Comparison of ENCODE assay signal across 1 cellular context in the genomic region with DNA sequence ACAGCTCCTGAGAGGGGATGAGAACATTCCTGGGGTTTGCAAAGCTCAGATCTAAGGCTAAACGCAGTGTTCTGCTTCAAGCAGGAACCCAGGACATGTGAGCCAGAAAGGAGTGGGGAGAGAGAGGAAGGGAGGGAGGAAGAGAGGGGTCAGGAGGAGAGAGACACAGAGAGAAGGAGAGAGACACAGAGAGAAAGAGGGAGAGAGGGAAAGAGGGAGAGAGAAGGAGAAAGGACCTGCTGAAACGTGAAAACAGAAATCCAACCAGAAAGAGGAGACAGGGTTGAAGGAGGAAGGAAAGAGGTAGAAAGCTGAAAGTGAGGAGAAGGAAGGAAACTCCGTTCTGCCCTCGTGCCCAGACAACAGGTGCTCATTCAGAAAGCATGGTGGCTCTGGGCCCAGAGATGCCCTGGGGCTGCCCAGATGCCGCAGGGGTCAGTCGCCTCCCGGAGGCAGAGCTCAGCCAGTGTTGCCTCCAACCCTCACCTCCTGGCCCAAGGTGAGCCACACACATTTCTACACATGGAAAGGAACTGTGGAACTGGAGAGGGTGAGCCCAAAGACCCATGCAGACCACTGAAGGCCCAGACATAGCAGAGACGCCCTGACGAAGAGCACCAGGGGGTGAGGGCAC.
TF ChIP-seq lines count a peak whose summit lies in the region.

No MANE protein-coding gene starts in this region.

TF ChIP-seq in A549, 52 proteins besides CTCF, POLR2A, EP300 and RAD21 (continued from another document):
- TF ChIP-seq, protein P1, sequence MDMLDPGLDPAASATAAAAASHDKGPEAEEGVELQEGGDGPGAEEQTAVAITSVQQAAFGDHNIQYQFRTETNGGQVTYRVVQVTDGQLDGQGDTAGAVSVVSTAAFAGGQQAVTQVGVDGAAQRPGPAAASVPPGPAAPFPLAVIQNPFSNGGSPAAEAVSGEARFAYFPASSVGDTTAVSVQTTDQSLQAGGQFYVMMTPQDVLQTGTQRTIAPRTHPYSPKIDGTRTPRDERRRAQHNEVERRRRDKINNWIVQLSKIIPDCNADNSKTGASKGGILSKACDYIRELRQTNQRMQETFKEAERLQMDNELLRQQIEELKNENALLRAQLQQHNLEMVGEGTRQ (IDR thresholded peaks at IDR 0.05) = no peak
- no peak for TF ChIP-seq FOSL2 (IDR thresholded peaks at IDR 0.05)
- no peak for TF ChIP-seq FOSL2 (CRISPR knock-in tag; IDR thresholded peaks at IDR 0.05)
- no peak for TF ChIP-seq RNF2 (IDR thresholded peaks at IDR 0.05; ENCODE audit: borderline replicate concordance, low read depth)
- TF ChIP-seq CEBPB (IDR thresholded peaks at IDR 0.05) = no peak
- TF ChIP-seq RCOR1 (IDR thresholded peaks at IDR 0.05; ENCODE audit: low read depth, low read length) = no peak
- no peak for TF ChIP-seq JUN (IDR thresholded peaks at IDR 0.05)
- TF ChIP-seq ESRRA (IDR thresholded peaks at IDR 0.05; ENCODE audit: borderline replicate concordance, low read length) = no peak
- TF ChIP-seq EHF (CRISPR knock-in tag; IDR thresholded peaks at IDR 0.05) = no peak
- no peak for TF ChIP-seq RFX5 (IDR thresholded peaks at IDR 0.05)
- no peak for TF ChIP-seq KDM1A (IDR thresholded peaks at IDR 0.05; ENCODE audit: low read depth)
- no peak for TF ChIP-seq TP53 (CRISPR knock-in tag; IDR thresholded peaks at IDR 0.05)
- no peak for TF ChIP-seq SMC3 (IDR thresholded peaks at IDR 0.05)
- TF ChIP-seq, protein P2, sequence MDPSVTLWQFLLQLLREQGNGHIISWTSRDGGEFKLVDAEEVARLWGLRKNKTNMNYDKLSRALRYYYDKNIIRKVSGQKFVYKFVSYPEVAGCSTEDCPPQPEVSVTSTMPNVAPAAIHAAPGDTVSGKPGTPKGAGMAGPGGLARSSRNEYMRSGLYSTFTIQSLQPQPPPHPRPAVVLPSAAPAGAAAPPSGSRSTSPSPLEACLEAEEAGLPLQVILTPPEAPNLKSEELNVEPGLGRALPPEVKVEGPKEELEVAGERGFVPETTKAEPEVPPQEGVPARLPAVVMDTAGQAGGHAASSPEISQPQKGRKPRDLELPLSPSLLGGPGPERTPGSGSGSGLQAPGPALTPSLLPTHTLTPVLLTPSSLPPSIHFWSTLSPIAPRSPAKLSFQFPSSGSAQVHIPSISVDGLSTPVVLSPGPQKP (IDR thresholded peaks at IDR 0.05; ENCODE audit: low read depth, low read length) = no peak
- no peak for TF ChIP-seq ZFP36 (IDR thresholded peaks at IDR 0.05; ENCODE audit: borderline replicate concordance, partially characterized antibody)
- no peak for TF ChIP-seq CHD2 (IDR thresholded peaks at IDR 0.05; ENCODE audit: low read length, partially characterized antibody)
- TF ChIP-seq HEYL (CRISPR knock-in tag; IDR thresholded peaks at IDR 0.05) = no peak
TF ChIP-seq in A549: peak in this region for 0.
